Comparison of ENCODE assay signal across 9 cellular contexts in genomic region chr18:24491882-24492281, GRCh38. TPM values are rescaled to one million over a fixed set of nuclear protein-coding genes. Genes with fewer than 3 reads are reported as not detected.
DNase-seq lines count a peak whose midpoint lies in the region; ATAC-seq and TF ChIP-seq lines count a peak whose summit lies in the region.
"Had no signal": no experiment of that assay in that cellular context is flagged by ENCODE, and none has a peak within 500 bp of the region (broad histone marks: within the 10 kb centered on the region; RNA-seq: fewer than 3 reads in every experiment).

No MANE protein-coding gene starts in this region.

- no peak for TF ChIP-seq CTCF in GM13977 (IDR thresholded peaks at IDR 0.05; ENCODE audit: extremely low read depth, insufficient read depth, missing control alignments)

- no peaks in the 10 kb centered on the region for H3K9me3 Mint-ChIP-seq in effector memory CD8-positive, alpha-beta T cell

- peaks cover 3% of the 10 kb centered on the region for H3K36me3 Mint-ChIP-seq in effector memory CD8-positive, alpha-beta T cell (ENCODE audit: insufficient read depth)

- peak overlapping the region in 1 of 2 donors; percentile 66 for H3K27ac Mint-ChIP-seq in effector memory CD8-positive, alpha-beta T cell

- H3K4me3 Mint-ChIP-seq in effector memory CD8-positive, alpha-beta T cell, result peak overlapping the region; percentile 74 to 88

- DNase-seq in GM13977 (ENCODE audit: low spot score) (peak; percentile 36), SKM-1 treated with dmso at 0.1 percent for 144 hours (lab: John Stamatoyannopoulos, UW; ENCODE audit: unreplicated experiment) (no peak), SK-N-DZ (ENCODE audit: low spot score) (no peak), GDM1 (lab: John Stamatoyannopoulos, UW) (no peak), DMS114 treated with DMSO at 0.1 percent for 48 hours (lab: John Stamatoyannopoulos, UW; ENCODE audit: unreplicated experiment) (no peak)
- DNase-seq in effector memory CD8-positive, alpha-beta T cell, result peak; percentile 27 to 49 (median 38)
- DNase-seq: posterior cingulate gyrus had no signal

- H3K4me1 Mint-ChIP-seq in effector memory CD8-positive, alpha-beta T cell (ENCODE audit: low read depth in 2 of 2), result peaks cover 31 to 48% of the 10 kb centered on the region in 2 donors

- peaks cover 0 to 8% of the 10 kb centered on the region in 2 donors for H3K27me3 Mint-ChIP-seq in effector memory CD8-positive, alpha-beta T cell

- ATAC-seq in GM19455 (IDR thresholded peaks at IDR 0.05; ENCODE audit: unreplicated experiment), result peak; percentile 60
- ATAC-seq in HG03103 (IDR thresholded peaks at IDR 0.05; ENCODE audit: low read depth, unreplicated experiment), result peak; percentile 73
- peak; percentile 86 for ATAC-seq in effector memory CD8-positive, alpha-beta T cell (replicated peaks)

- in situ Hi-C loops in GM13977 (cut with MboI; ENCODE audit: low pct_unique_long_range_greater_than_20kb, low sequenced_read_pairs, unreplicated experiment), result no loop called here

RNA-seq across cellular contexts. Expression of gene HRH4, which starts 31.4 kb away (rescaled TPM):
- polyA plus RNA-seq in SK-N-DZ (2014; cell fraction: cytosol; rRNA removed), result not detected in 2 replicates
- polyA plus RNA-seq in SK-N-DZ (2014; cell fraction: nucleus; rRNA removed), result not detected in 2 replicates

Comparison
In these comparisons a context has a peak if more than half of its experiments do, and no peak if none do; other contexts are left out.
1. DNase-seq: peak in GM13977 (single experiment) and effector memory CD8-positive, alpha-beta T cell (3 of 3); none in SKM-1 treated with dmso at 0.1 percent for 144 hours (single experiment), SK-N-DZ (single experiment), GDM1 (single experiment) and DMS114 treated with DMSO at 0.1 percent for 48 hours (single experiment).
2. Peak in every context shown above with its lines, with median percentiles within 50 percentile points of each other: ATAC-seq.